ENCODE assay signal across 13 cellular contexts in the genomic region with DNA sequence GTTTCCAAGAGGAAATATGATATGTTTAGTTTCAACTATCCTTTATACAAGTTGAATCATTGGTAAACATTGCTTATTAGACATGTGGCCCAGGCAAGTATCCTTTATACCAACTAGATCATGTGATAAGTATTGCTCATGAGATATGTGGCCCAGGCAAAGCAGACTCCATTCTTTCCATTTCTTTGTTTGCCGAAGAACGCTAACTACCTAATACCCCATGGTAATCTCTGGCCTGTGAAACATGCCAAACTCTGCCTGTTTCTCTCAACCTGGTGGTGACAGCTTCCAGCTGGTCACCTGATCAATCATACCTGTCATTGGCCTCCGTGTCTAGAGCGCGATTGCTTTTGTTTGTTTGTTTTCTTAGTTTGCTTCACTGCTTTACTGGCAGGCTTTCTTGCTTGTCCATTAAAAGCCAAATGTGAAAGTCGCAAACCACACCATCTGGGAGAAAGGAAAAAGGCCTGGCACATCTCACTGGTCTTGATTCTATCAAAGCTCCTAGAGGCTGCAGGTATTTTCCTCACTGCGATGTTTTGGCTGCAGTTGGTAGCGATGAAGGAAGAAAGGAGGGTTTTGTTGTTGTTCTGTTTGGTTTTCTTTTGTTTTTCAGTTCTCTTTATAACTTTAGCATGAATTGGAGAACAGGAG.
DNase-seq lines count a peak whose midpoint lies in the region; ATAC-seq and TF ChIP-seq lines count a peak whose summit lies in the region.
"Had no signal": no experiment of that assay in that cellular context is flagged by ENCODE, and none has a peak within 500 bp of the region (broad histone marks: within the 10 kb centered on the region; RNA-seq: fewer than 3 reads in every experiment).

No MANE protein-coding gene starts in this region.

- peak overlapping the region; percentile 1 for H3K4me2 ChIP-seq in fibroblast of lung (ENCODE audit: extremely low read depth, insufficient read depth, low read length)
- H3K4me2 ChIP-seq: PC-9 had no signal

- no peaks in the 10 kb centered on the region for H4K20me1 ChIP-seq in fibroblast of lung (ENCODE audit: control insufficient read depth, extremely low read depth, insufficient read depth, low read length)

- H3K79me2 ChIP-seq in fibroblast of lung (ENCODE audit: control insufficient read depth, insufficient read depth, low read length), result no peaks in the 10 kb centered on the region

- no peaks in the 10 kb centered on the region for H3K27me3 ChIP-seq in fibroblast of lung (ENCODE audit: control insufficient read depth, insufficient read depth, low read length)

- H3K4me1 ChIP-seq in fibroblast of lung (ENCODE audit: control insufficient read depth, extremely low read depth, insufficient read depth, low read length), result no peaks in the 10 kb centered on the region

- TF ChIP-seq CTCF in fibroblast of lung (conservative IDR thresholded peaks at IDR 0.05 in 1 of 2, IDR thresholded peaks at IDR 0.05 in 1 of 2; ENCODE audit: low read depth in 1 of 2, low read length in 2 of 2), result no peak

- no peak overlapping the region for H3K27ac ChIP-seq in fibroblast of lung (ENCODE audit: insufficient read depth, low read length)
- H3K27ac ChIP-seq: PC-9, skin epidermis had no signal

- H3K9me3 ChIP-seq in fibroblast of lung (ENCODE audit: control insufficient read depth, insufficient read depth, low read depth, low read length), result no peaks in the 10 kb centered on the region

- H3K9ac ChIP-seq in fibroblast of lung (ENCODE audit: insufficient read depth, low read length), result no peak overlapping the region

- peak overlapping the region; percentile 0 for H2AFZ ChIP-seq in fibroblast of lung (ENCODE audit: low read length)

- ATAC-seq in HG02981 (IDR thresholded peaks at IDR 0.05; ENCODE audit: unreplicated experiment), result no peak
- ATAC-seq: activated CD4-positive, CD25-positive, alpha-beta regulatory T cell treated with anti-CD3 and anti-CD28 coated beads, Interleukin-2, amount 50 U/mL, for 24 hours; left ventricle myocardium superior; stimulated activated memory B cell treated with anti-CD40 and anti-IgM and Interleukin-4, amounts not matched to agents 10 μg/mL and 1 μg/mL and 100 μg/mL, for 72 hours had no signal

- H3K36me3 ChIP-seq in fibroblast of lung (ENCODE audit: control insufficient read depth, insufficient read depth, low read length), result no peaks in the 10 kb centered on the region

- DNase-seq in NCI-H1694 treated with DMSO at 0.1 percent for 48 hours (lab: John Stamatoyannopoulos, UW) (peak; percentile 38), NCI-H1694 (lab: John Stamatoyannopoulos, UW) (no peak), NCI-H69 (lab: John Stamatoyannopoulos, UW) (peak; percentile 96), fibroblast of lung (ENCODE audit: low read depth in 2 of 2) (peak; percentile 75 to 92), smooth muscle cell of the brain vasculature (ENCODE audit: low read depth, low spot score) (peak; percentile 29), NCI-H1048 (lab: John Stamatoyannopoulos, UW) (no peak)
- DNase-seq in stimulated activated CD4-positive, alpha-beta T cell treated with anti-CD3 and anti-CD28 coated beads, Interleukin-4, amount 100 ng/mL, for 1 hour, result no peak
- DNase-seq: left ventricle myocardium superior had no signal

- H3K4me3 ChIP-seq in fibroblast of lung (replicated peaks in 1 of 4; ENCODE audit: control extremely low read depth in 1 of 4, insufficient read depth in 1 of 4, low read depth in 3 of 4, low read length in 4 of 4), result no peak overlapping the region
- H3K4me3 ChIP-seq: PC-9, skin epidermis had no signal

Comparison
In these comparisons a context has a peak if more than half of its experiments do, and no peak if none do; other contexts are left out.
1. DNase-seq: peak in NCI-H1694 treated with DMSO at 0.1 percent for 48 hours (single experiment), NCI-H69 (single experiment), fibroblast of lung (2 of 2) and smooth muscle cell of the brain vasculature (single experiment); none in NCI-H1694 (single experiment), stimulated activated CD4-positive, alpha-beta T cell treated with anti-CD3 and anti-CD28 coated beads, Interleukin-4, amount 100 ng/mL, for 1 hour (single experiment) and NCI-H1048 (single experiment).